ENCODE assay signal across 24 cellular contexts in the genomic region with DNA sequence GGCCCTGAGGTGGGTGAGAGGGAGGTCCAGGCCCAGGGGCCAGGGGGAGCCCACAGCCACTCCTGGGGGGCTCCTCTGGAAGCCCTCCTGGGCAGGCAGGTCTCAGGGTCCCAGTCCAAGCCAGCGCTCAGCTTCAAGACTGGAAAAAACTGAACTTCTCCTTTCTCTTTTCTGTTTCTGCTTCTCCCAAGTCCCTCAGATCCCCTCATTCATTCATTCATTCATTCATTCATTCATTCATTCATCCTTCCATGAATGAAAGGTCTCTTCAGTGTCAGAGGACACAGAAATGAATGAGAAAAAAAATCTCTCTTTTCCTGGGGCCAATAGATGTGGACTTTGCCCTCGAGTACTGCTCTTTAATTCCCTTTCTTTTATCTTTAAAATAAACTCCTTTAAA. TPM values are rescaled to one million over a fixed set of nuclear protein-coding genes. Genes with fewer than 3 reads are reported as not detected.
DNase-seq lines count a peak whose midpoint lies in the region; ATAC-seq, FAIRE-seq and TF ChIP-seq lines count a peak whose summit lies in the region.
"Had no signal": no experiment of that assay in that cellular context is flagged by ENCODE, and none has a peak within 500 bp of the region (broad histone marks: within the 10 kb centered on the region; RNA-seq: fewer than 3 reads in every experiment).

No MANE protein-coding gene starts in this region.

- H2AFZ ChIP-seq in GM12878 (ENCODE audit: control insufficient read depth, low read depth, low read length) = no peak overlapping the region

- H3K4me3 ChIP-seq in BLaER1 (0 out of 2 replicates have a peak overlapping the region, but pooled peaks have one; percentile 18), GM12878 (no peak overlapping the region)
- no peak overlapping the region for H3K4me3 ChIP-seq in BLaER1 treated with 17β-estradiol and CSF1 and Interleukin-3, amounts not matched to agents 10 nM and 100 nM

- POLR2A ChIA-PET in GM12878 (lab: Charles Lee) = no interaction called here

- no peaks in the 10 kb centered on the region for H3K36me3 ChIP-seq in BLaER1
- no peaks in the 10 kb centered on the region for H3K36me3 ChIP-seq in BLaER1 treated with 17β-estradiol and CSF1 and Interleukin-3, amounts not matched to agents 10 nM and 100 nM
- no peaks in the 10 kb centered on the region for H3K36me3 ChIP-seq in GM12878 (ENCODE audit: control insufficient read depth in 2 of 2, insufficient read depth in 2 of 2, low read length in 1 of 2)
- H3K36me3 ChIP-seq: BE2C had no signal

- H3K4me2 ChIP-seq in BLaER1 = peak overlapping the region; percentile 82
- peak overlapping the region; percentile 6 to 82 (median 67); a peak in 20 of 22 replicates for H3K4me2 ChIP-seq in BLaER1 treated with 17β-estradiol and CSF1 and Interleukin-3, amounts not matched to agents 10 nM and 100 nM
- no peak overlapping the region for H3K4me2 ChIP-seq in GM12878 (ENCODE audit: control insufficient read depth, insufficient read depth)

- no peak for FAIRE-seq in GM12878 (lab: Jason Lieb, UNC)
- FAIRE-seq: A204.1, D721Med, G401.6, GM12892, GM18507 had no signal

- 45% methylated on average over 2 of the region's 2 CpGs for WGBS in GM12878 (ENCODE audit: insufficient coverage, insufficient replicate concordance, low lambda C conversion rate, missing lambda C conversion rate)

- H3K9me3 ChIP-seq in BLaER1 (no peaks in the 10 kb centered on the region), GM12878 (replicated peaks; ENCODE audit: control insufficient read depth, insufficient read depth, low read length) (no peaks in the 10 kb centered on the region)
- H3K9me3 ChIP-seq in BLaER1 treated with 17β-estradiol and CSF1 and Interleukin-3, amounts not matched to agents 10 nM and 100 nM (replicated peaks in 1 of 11) = no peaks in the 10 kb centered on the region
- H3K9me3 ChIP-seq: BE2C had no signal

- no peak for TF ChIP-seq POLR2A in GM12878 (IDR thresholded peaks at IDR 0.05; ENCODE audit: low read depth, low read length)

- ATAC-seq in GM12878 (no peak), HG03520 (IDR thresholded peaks at IDR 0.05; ENCODE audit: unreplicated experiment) (no peak), GM21367 (IDR thresholded peaks at IDR 0.05; ENCODE audit: unreplicated experiment) (no peak)

- no TSS peak for BruUV-seq in GM12878 (replicated peaks; lab: Mats Ljungman, UMichigan)

- H3K9ac ChIP-seq in BLaER1 (peak overlapping the region; percentile 57), GM12878 (ENCODE audit: control insufficient read depth, insufficient read depth, low read length) (no peak overlapping the region)
- H3K9ac ChIP-seq in BLaER1 treated with 17β-estradiol and CSF1 and Interleukin-3, amounts not matched to agents 10 nM and 100 nM = peak overlapping the region in 2 of 11 experiments; percentile 15 to 16; a peak in 4 of 22 replicates

- no peaks in the 10 kb centered on the region for H3K79me2 ChIP-seq in GM12878 (ENCODE audit: control insufficient read depth, insufficient read depth, low read length)

- H3K27me3 ChIP-seq in BLaER1 (no peaks in the 10 kb centered on the region), GM12878 (replicated peaks in 1 of 2; ENCODE audit: control insufficient read depth in 2 of 2, insufficient read depth in 2 of 2, low read length in 1 of 2) (no peaks in the 10 kb centered on the region)
- peaks cover 0 to 39% (median 3%) of the 10 kb centered on the region in 11 experiments; a peak in 9 of 22 replicates for H3K27me3 ChIP-seq in BLaER1 treated with 17β-estradiol and CSF1 and Interleukin-3, amounts not matched to agents 10 nM and 100 nM
- H3K27me3 ChIP-seq: BE2C had no signal

- TF ChIP-seq EP300 in GM12878 (IDR thresholded peaks at IDR 0.05; ENCODE audit: borderline replicate concordance in 1 of 2, control insufficient read depth in 1 of 2, low read depth in 2 of 2, low read length in 2 of 2) = no peak

- SMC1A ChIA-PET in GM12878 (lab: Charles Lee; ENCODE audit: uncharacterized antibody, unreplicated experiment) = no interaction called here

- RAD21 ChIA-PET in GM12878 (lab: Charles Lee; ENCODE audit: unreplicated experiment) = no interaction called here

- no peak for TF ChIP-seq CTCF in GM12878 (IDR thresholded peaks at IDR 0.05 in 2 of 3, conservative IDR thresholded peaks at IDR 0.05 in 1 of 3; ENCODE audit: control insufficient read depth in 2 of 3, extremely low read depth in 1 of 3, insufficient read depth in 1 of 3, low read depth in 3 of 3, low read length in 3 of 3)

- CTCF ChIA-PET in GM12878 (lab: Yijun Ruan, JAX) = no interaction called here

- intact Hi-C loops in GM12878 (cut with micrococcal nuclease; ENCODE audit: unreplicated experiment) = no loop called here

- H3K4me1 ChIP-seq in BLaER1 (peaks cover 71% of the 10 kb centered on the region), GM12878 (ENCODE audit: control insufficient read depth, insufficient read depth, low read length) (no peaks in the 10 kb centered on the region)
- peaks cover 7 to 62% (median 48%) of the 10 kb centered on the region in 10 experiments; a peak in 18 of 20 replicates for H3K4me1 ChIP-seq in BLaER1 treated with 17β-estradiol and CSF1 and Interleukin-3, amounts not matched to agents 10 nM and 100 nM
- H3K4me1 ChIP-seq: BE2C had no signal

- H4K20me1 ChIP-seq in BLaER1 = no peaks in the 10 kb centered on the region
- peaks cover 0 to 5% (median 0%) of the 10 kb centered on the region in 11 experiments; a peak in 1 of 22 replicates for H4K20me1 ChIP-seq in BLaER1 treated with 17β-estradiol and CSF1 and Interleukin-3, amounts not matched to agents 10 nM and 100 nM
- no peaks in the 10 kb centered on the region for H4K20me1 ChIP-seq in GM12878 (ENCODE audit: control insufficient read depth, insufficient read depth)

- in situ Hi-C loops in GM12878 (cut with MboI) = no loop called here

- H3K27ac ChIP-seq in BLaER1 = peak overlapping the region; percentile 40; the same call in 1 of the 2 replicates
- H3K27ac ChIP-seq in BLaER1 treated with 17β-estradiol and CSF1 and Interleukin-3, amounts not matched to agents 10 nM and 100 nM = no peak overlapping the region
- no peak overlapping the region for H3K27ac ChIP-seq in GM12878 (ENCODE audit: control insufficient read depth, insufficient read depth)

- no peak for TF ChIP-seq RAD21 in GM12878 (IDR thresholded peaks at IDR 0.05; ENCODE audit: insufficient read depth, low read depth, low read length)

- DNase-seq in GM12878 (ENCODE audit: low read depth, low spot score) (no peak), iPS-NIHi11 (ENCODE audit: low spot score) (peak; percentile 7)
- DNase-seq in activated CD4-positive, alpha-beta T cell treated with anti-CD3 and anti-CD28 coated beads for 1 hour = no peak
- DNase-seq: 8988T; ACHN; BE2C; C1 segment of cervical spinal cord; CD4-positive, alpha-beta memory T cell; CD4-positive, CD25-positive, alpha-beta regulatory T cell; CD8-positive, alpha-beta memory T cell; COR-L47; DMS79 treated with DMSO at 0.1 percent for 48 hours; GF-D8 had no signal

TF ChIP-seq in GM12878, 131 proteins besides CTCF, POLR2A, EP300 and RAD21 (continues in another document):
- TF ChIP-seq TCF7 (IDR thresholded peaks at IDR 0.05; ENCODE audit: borderline replicate concordance) (no peak), ZNF24 (IDR thresholded peaks at IDR 0.05) (peak; percentile 55; the same call in 1 of the 2 replicates), SREBF1 (IDR thresholded peaks at IDR 0.05; ENCODE audit: low read length) (no peak)

RNA-seq across cellular contexts. Expression of a gene that starts 34.6 kb away (rescaled TPM):
- 10.9 and 12.5 TPM in 2 replicates for total RNA-seq in GM12878 (2013; cell fraction: nucleolus; rRNA removed)
- total RNA-seq in GM12878 (2014; rRNA removed) = 64.9 and 68.7 TPM in 2 replicates
- 46.7 and 52.4 TPM in 2 replicates for total RNA-seq in GM12878 (2014; rRNA removed; fragmentation: Illumina TruSeq; extraction: Trizol)
- total RNA-seq in GM12878 (2021) = 49.7 and 50.3 TPM in 2 replicates
- polyA plus RNA-seq in GM12878 (2011; ENCODE audit: low read depth) = 22.7 TPM
- 49.5 and 74.5 TPM in 2 replicates for polyA plus RNA-seq in GM12878 (2011; rRNA removed)
- 95.7 and 148 TPM in 2 replicates for polyA plus RNA-seq in GM12878 (2011; cell fraction: cytosol; rRNA removed)
- 108 and 119 TPM in 2 replicates for polyA plus RNA-seq in GM12878 (2011; cell fraction: nucleus; rRNA removed)
- 30.9 and 37.1 TPM in 2 replicates for polyA plus RNA-seq in GM12878 (2012)
- polyA plus RNA-seq in GM12878 (2014; fragmentation: Illumina TruSeq; extraction: Trizol) = 11.5 and 33.9 TPM in 2 replicates
- polyA plus RNA-seq in GM12878 (2014; fragmentation: Nextera tagmentation; extraction: Ambion mirVana) = 10 to 100 TPM; 23.9 to 40.5 TPM
- 90.4 and 92.0 TPM in 2 replicates for polyA plus RNA-seq in GM12878 (2014; rRNA removed)
- 100 to 1,000 TPM; 109 to 115 TPM for polyA plus RNA-seq in GM12878 (2016; fragmentation: Nextera tagmentation; extraction: Ambion mirVana)
- 20.5 and 33.2 TPM in 2 replicates for polyA minus RNA-seq in GM12878 (2011; rRNA and poly(A)+ RNA removed)
- 8.6 and 10.7 TPM in 2 replicates for polyA minus RNA-seq in GM12878 (2011; cell fraction: cytosol; rRNA and poly(A)+ RNA removed)
- polyA minus RNA-seq in GM12878 (2011; cell fraction: nucleus; rRNA and poly(A)+ RNA removed) = 6.3 and 10.5 TPM in 2 replicates

RNA-seq across cellular contexts. Expression of a gene that starts 48.4 kb away (rescaled TPM):
- not detected in 2 replicates for total RNA-seq in GM12878 (2013; cell fraction: nucleolus; rRNA removed)
- total RNA-seq in GM12878 (2014; rRNA removed) (not detected in 2 replicates), GM12878 (2014; rRNA removed; fragmentation: Illumina TruSeq; extraction: Trizol) (not detected in 2 replicates), GM12878 (2021) (0.15 TPM in 1 of 2 replicates, not detected in the other)
- not detected for polyA plus RNA-seq in GM12878 (2011; ENCODE audit: low read depth)
- polyA plus RNA-seq in GM12878 (2011; rRNA removed) (not detected in 2 replicates), GM12878 (2014; fragmentation: Illumina TruSeq; extraction: Trizol) (not detected in 2 replicates), GM12878 (2014; fragmentation: Nextera tagmentation; extraction: Ambion mirVana) (under 1 TPM in 1 of 2 experiments, not detected in 1; 0.04 TPM), GM12878 (2014; rRNA removed) (not detected in 2 replicates), GM12878 (2016; fragmentation: Nextera tagmentation; extraction: Ambion mirVana) (not detected)
- not detected in 2 replicates for polyA plus RNA-seq in GM12878 (2011; cell fraction: cytosol; rRNA removed)
- polyA plus RNA-seq in GM12878 (2011; cell fraction: nucleus; rRNA removed) = not detected in 2 replicates
- polyA plus RNA-seq in GM12878 (2012) = 0.07 and 0.09 TPM in 2 replicates
- polyA minus RNA-seq in GM12878 (2011; rRNA and poly(A)+ RNA removed) = not detected in 2 replicates
- 0.53 and 1.9 TPM in 2 replicates for polyA minus RNA-seq in GM12878 (2011; cell fraction: cytosol; rRNA and poly(A)+ RNA removed)
- polyA minus RNA-seq in GM12878 (2011; cell fraction: nucleus; rRNA and poly(A)+ RNA removed) = 0.12 TPM in 1 of 2 replicates, not detected in the other
- total RNA-seq: A673; CD4-positive, alpha-beta memory T cell; CD4-positive, CD25-positive, alpha-beta regulatory T cell; CD8-positive, alpha-beta memory T cell had no signal
- polyA plus RNA-seq: CD14-positive monocyte; CD4-positive, alpha-beta memory T cell; CD8-positive, alpha-beta memory T cell had no signal
